Comparison of ENCODE assay signal across 1 cellular context in genomic region chr7:4911111-4911828, GRCh38.
TF ChIP-seq lines count a peak whose summit lies in the region.

No MANE protein-coding gene starts in this region.

TF ChIP-seq in WTC11, 78 proteins besides CTCF, POLR2A, EP300 and RAD21:
- TF ChIP-seq E2F1 (CRISPR knock-in tag; IDR thresholded peaks at IDR 0.05): no peak
- no peak for TF ChIP-seq ZNF423 (CRISPR knock-in tag; IDR thresholded peaks at IDR 0.05)
- peak; percentile 91 for TF ChIP-seq HMGA2 (CRISPR knock-in tag; IDR thresholded peaks at IDR 0.05)
TF ChIP-seq in WTC11: peak in this region for 1.
